Comparison of ENCODE assay signal across 24 cellular contexts in genomic region chr3:129207347-129207947, GRCh38. TPM values are rescaled to one million over a fixed set of nuclear protein-coding genes. Genes with fewer than 3 reads are reported as not detected.
DNase-seq lines count a peak whose midpoint lies in the region; ATAC-seq, FAIRE-seq and TF ChIP-seq lines count a peak whose summit lies in the region.
"Had no signal": no experiment of that assay in that cellular context is flagged by ENCODE, and none has a peak within 500 bp of the region (broad histone marks: within the 10 kb centered on the region; RNA-seq: fewer than 3 reads in every experiment).

No MANE protein-coding gene starts in this region.

- H3K27ac ChIP-seq in K562 (ENCODE audit: extremely low read depth, low read depth, low read length) (peak overlapping the region; percentile 30; the same call in 1 of the 3 replicates), right lobe of liver (peak overlapping the region in 2 of 3 donors; percentile 58 to 72), subcutaneous abdominal adipose tissue (ENCODE audit: low read depth, low read length) (peak overlapping the region; percentile 63)
- H3K27ac ChIP-seq: cardiac muscle cell, epithelial cell of prostate, left ventricle myocardium inferior had no signal

- H3K79me2 ChIP-seq in K562 (ENCODE audit: control insufficient read depth, insufficient read depth, low read length) = no peaks in the 10 kb centered on the region

- peaks cover 4 to 9% of the 10 kb centered on the region in 2 experiments; a peak in 4 of 5 replicates for H3K4me1 ChIP-seq in K562 (replicated peaks in 1 of 2; ENCODE audit: control insufficient read depth in 2 of 2, insufficient read depth in 2 of 2, low read length in 2 of 2)
- peaks cover 0 to 42% (median 20%) of the 10 kb centered on the region in 4 donors for H3K4me1 ChIP-seq in right lobe of liver
- peaks cover 2 to 17% (median 14%) of the 10 kb centered on the region in 5 donors for H3K4me1 ChIP-seq in subcutaneous abdominal adipose tissue (ENCODE audit: control insufficient read depth in 5 of 5, insufficient read depth in 5 of 5, low read length in 5 of 5)

- CTCF ChIA-PET in K562 (lab: Yijun Ruan, JAX; ENCODE audit: low intra/inter-chr PET ratio) = no interaction called here
- CTCF ChIA-PET in activated CD4-positive, alpha-beta T cell treated with anti-CD3 and anti-CD28 coated beads, Interleukin-2, amount 10 ng/mL, durations not matched to agents 7 days and 5 days (lab: Charles Lee) = interaction anchor here (0.6 to 1.3 kb wide), 4 partner anchors 11 to 50 kb away, joined by 3 to 7 read pairs (median 3); no protein-coding TSS in a partner anchor

- H3K36me3 Mint-ChIP-seq in activated CD4-positive, alpha-beta T cell treated with anti-CD3 and anti-CD28 coated beads, Interleukin-2, amount 10 ng/mL, durations not matched to agents 7 days and 5 days (ENCODE audit: low read depth) = no peaks in the 10 kb centered on the region
- H3K36me3 Mint-ChIP-seq: CD8-positive, alpha-beta T cell had no signal

- no peaks in the 10 kb centered on the region for H4K20me1 ChIP-seq in K562 (replicated peaks; ENCODE audit: control insufficient read depth, insufficient read depth, low read length)

- BruUV-seq in K562 (replicated peaks; lab: Mats Ljungman, UMichigan) = no TSS peak

- H3K4me3 ChIP-seq in K562 (no peak overlapping the region), right lobe of liver (no peak overlapping the region), subcutaneous abdominal adipose tissue (ENCODE audit: low read depth in 1 of 5, low read length in 5 of 5) (no peak overlapping the region)
- H3K4me3 ChIP-seq: cardiac muscle cell, left ventricle myocardium inferior had no signal

- TF ChIP-seq EP300 in K562 (IDR thresholded peaks at IDR 0.05; ENCODE audit: low read length) = no peak

- in situ Hi-C loops in G401 (cut with HindIII; ENCODE audit: low sequenced_read_pairs) = no loop called here
- in situ Hi-C loops in K562 (cut with MboI) = no loop called here

- no peaks in the 10 kb centered on the region for H3K4me1 Mint-ChIP-seq in activated CD4-positive, alpha-beta T cell treated with anti-CD3 and anti-CD28 coated beads, Interleukin-2, amount 10 ng/mL, durations not matched to agents 7 days and 5 days

- intact Hi-C loops in K562 (cut with micrococcal nuclease) = no loop called here
- intact Hi-C loops in right lobe of liver (cut with DNase I) = no loop called here

- H3K27me3 ChIP-seq in K562 (ENCODE audit: control insufficient read depth in 2 of 2, insufficient read depth in 2 of 2, low read length in 2 of 2) (no peaks in the 10 kb centered on the region), right lobe of liver (no peaks in the 10 kb centered on the region), subcutaneous abdominal adipose tissue (ENCODE audit: control insufficient read depth in 5 of 5, insufficient read depth in 4 of 5, low read length in 5 of 5) (no peaks in the 10 kb centered on the region)
- H3K27me3 ChIP-seq: cardiac muscle cell had no signal

- H3K9me3 ChIP-seq in K562 (replicated peaks; ENCODE audit: control insufficient read depth, insufficient read depth, low read depth, low read length) = no peaks in the 10 kb centered on the region
- no peaks in the 10 kb centered on the region for H3K9me3 ChIP-seq in right lobe of liver
- H3K9me3 ChIP-seq in subcutaneous abdominal adipose tissue (ENCODE audit: control insufficient read depth in 5 of 5, low read length in 5 of 5) = no peaks in the 10 kb centered on the region
- H3K9me3 ChIP-seq: left ventricle myocardium inferior had no signal

- FAIRE-seq in K562 (lab: Jason Lieb, UNC) = peak; percentile 52
- FAIRE-seq: TTC549, urothelium cell line had no signal

- H3K9me1 ChIP-seq in K562 (ENCODE audit: control insufficient read depth, insufficient read depth, low read length) = no peaks in the 10 kb centered on the region

- H3K36me3 ChIP-seq in K562 (ENCODE audit: control insufficient read depth, insufficient read depth, low read length) (no peaks in the 10 kb centered on the region), right lobe of liver (no peaks in the 10 kb centered on the region), subcutaneous abdominal adipose tissue (ENCODE audit: control insufficient read depth in 5 of 5, insufficient read depth in 5 of 5, low read length in 5 of 5) (no peaks in the 10 kb centered on the region)
- H3K36me3 ChIP-seq: cardiac muscle cell, left ventricle myocardium inferior had no signal

- H3K27ac Mint-ChIP-seq in activated CD4-positive, alpha-beta T cell treated with anti-CD3 and anti-CD28 coated beads, Interleukin-2, amount 10 ng/mL, durations not matched to agents 7 days and 5 days = no peak overlapping the region
- H3K27ac Mint-ChIP-seq: CD8-positive, alpha-beta T cell had no signal

- TF ChIP-seq POLR2A in K562 (conservative IDR thresholded peaks at IDR 0.05) (no peak), right lobe of liver (IDR thresholded peaks at IDR 0.05) (no peak)

- no peaks in the 10 kb centered on the region for H3K9me3 Mint-ChIP-seq in activated CD4-positive, alpha-beta T cell treated with anti-CD3 and anti-CD28 coated beads, Interleukin-2, amount 10 ng/mL, durations not matched to agents 7 days and 5 days
- H3K9me3 Mint-ChIP-seq: CD8-positive, alpha-beta T cell had no signal

- DNase-seq in G401 (ENCODE audit: low spot score) (peak; percentile 12), K562 (ENCODE audit: extremely low read depth in 1 of 4, low spot score in 3 of 4) (no peak), right lobe of liver (peak in 1 of 3 donors; percentile 49), GM20000 (ENCODE audit: low spot score) (no peak), HUDEP-2 (lab: John Stamatoyannopoulos, UW; ENCODE audit: unreplicated experiment in 76 of 76) (no peak)
- no peak for DNase-seq in activated CD4-positive, alpha-beta T cell treated with anti-CD3 and anti-CD28 coated beads, Interleukin-2, amount 10 ng/mL, durations not matched to agents 7 days and 5 days
- DNase-seq: activated CD4-positive, alpha-beta T cell treated with anti-CD3 and anti-CD28 coated beads, Interleukin-2, amount 50 U/mL, for 1 hour; activated CD8-positive, alpha-beta memory T cell treated with anti-CD3 and anti-CD28 coated beads, Interleukin-2, amount 50 U/mL, for 48 hours; activated effector memory CD4-positive, alpha-beta T cell treated with anti-CD3 and anti-CD28 coated beads, Interleukin-2, amount 50 U/mL, for 16 hours; amniotic stem cell; CD8-positive, alpha-beta T cell; DMS79; left ventricle myocardium inferior; NCI-H1048; NCI-H2081; stimulated activated CD4-positive, alpha-beta T cell treated with anti-CD3 and anti-CD28 coated beads, Interleukin-2, amount 100 ng/mL, for 24 hours; stimulated activated naive CD4-positive, alpha-beta T cell treated with Interleukin-2 at 50 U/mL for 16 hours had no signal

- H3K27me3 Mint-ChIP-seq in activated CD4-positive, alpha-beta T cell treated with anti-CD3 and anti-CD28 coated beads, Interleukin-2, amount 10 ng/mL, durations not matched to agents 7 days and 5 days = peaks cover 5% of the 10 kb centered on the region

- peak overlapping the region; percentile 1; the same call in 1 of the 2 replicates for H3K4me2 ChIP-seq in K562 (ENCODE audit: insufficient read depth, low read length)

- POLR2A ChIA-PET in K562 (lab: Yijun Ruan, JAX) = interaction anchor here (0.9 to 1.2 kb wide), 3 partner anchors 11 to 21 kb away, joined by 3 to 5 read pairs (median 3); no protein-coding TSS in a partner anchor
- POLR2A ChIA-PET in activated CD4-positive, alpha-beta T cell treated with anti-CD3 and anti-CD28 coated beads, Interleukin-2, amount 10 ng/mL, durations not matched to agents 7 days and 5 days (lab: Charles Lee) = no interaction called here

- WGBS in K562 (ENCODE audit: insufficient coverage, low coverage, missing lambda C conversion rate) = 15% methylated on average over 5 of the region's 5 CpGs
- WGBS in right lobe of liver (ENCODE audit: insufficient coverage, low coverage, low lambda C conversion rate, missing lambda C conversion rate) = 26% methylated on average over 5 of the region's 5 CpGs

- ATAC-seq in K562 = peak; percentile 41; the same call in 1 of the 3 replicates
- ATAC-seq in right lobe of liver = peak; percentile 15 to 43 (median 20)
- no peak for ATAC-seq in GM21447 (IDR thresholded peaks at IDR 0.05; ENCODE audit: unreplicated experiment)
- ATAC-seq: CD8-positive, alpha-beta T cell; HCT116 had no signal

- TF ChIP-seq CTCF in K562 (IDR thresholded peaks at IDR 0.05 in 2 of 3, conservative IDR thresholded peaks at IDR 0.05 in 1 of 3; ENCODE audit: insufficient read depth in 2 of 3, low read depth in 1 of 3, low read length in 3 of 3) = no peak
- TF ChIP-seq CTCF in right lobe of liver (IDR thresholded peaks at IDR 0.05) = no peak
- no peak for TF ChIP-seq CTCF in GM20000 (IDR thresholded peaks at IDR 0.05; ENCODE audit: extremely low read depth, missing control alignments)

- H2AFZ ChIP-seq in K562 (ENCODE audit: low read depth, low read length) = peak overlapping the region; percentile 65

- H3K4me3 Mint-ChIP-seq in activated CD4-positive, alpha-beta T cell treated with anti-CD3 and anti-CD28 coated beads, Interleukin-2, amount 10 ng/mL, durations not matched to agents 7 days and 5 days = no peak overlapping the region
- H3K4me3 Mint-ChIP-seq: CD8-positive, alpha-beta T cell had no signal

- TF ChIP-seq RAD21 in K562 (CRISPR knock-in tag; conservative IDR thresholded peaks at IDR 0.05 in 1 of 2, IDR thresholded peaks at IDR 0.05 in 1 of 2) = no peak

- H3K9ac ChIP-seq in K562 (ENCODE audit: insufficient read depth in 1 of 2, low read depth in 2 of 2, low read length in 2 of 2) (peak overlapping the region in 1 of 2 experiments; percentile 55; a peak in 1 of 4 replicates), subcutaneous abdominal adipose tissue (ENCODE audit: low read length in 5 of 5) (peak overlapping the region in 1 of 5 donors; percentile 3)

RNA-seq across cellular contexts. Expression of gene CNBP, which starts 23.8 kb away (rescaled TPM):
- 379 and 384 TPM in 2 replicates for total RNA-seq in G401 (2014; rRNA removed; shearing (Covaris generic))
- 92.9 and 163 TPM in 2 replicates for total RNA-seq in K562 (2011; cell fraction: chromatin; rRNA removed; ENCODE audit: low replicate concordance)
- total RNA-seq in K562 (2011; cell fraction: nucleolus; rRNA removed) = 61.9 and 72.2 TPM in 2 replicates
- total RNA-seq in K562 (2011; cell fraction: nucleoplasm; rRNA removed) = 89.3 and 110 TPM in 2 replicates
- total RNA-seq in K562 (2014; rRNA removed) (283 and 284 TPM in 2 replicates), K562 (2014; rRNA removed; fragmentation: Illumina TruSeq; extraction: Trizol) (338 and 375 TPM in 2 replicates), K562 (2015; rRNA removed; fragmentation: Illumina TruSeq; extraction: Trizol) (321 and 348 TPM in 2 replicates), K562 (2021) (331 and 354 TPM in 2 replicates), right lobe of liver (100 to 1,000 TPM; 164 to 222 (median 215) TPM)
- polyA plus RNA-seq in K562 (2011; rRNA removed) (387 and 478 TPM in 2 replicates), K562 (2014; fragmentation: Illumina TruSeq; extraction: Trizol) (390 and 412 TPM in 2 replicates), K562 (2014; fragmentation: Nextera tagmentation; extraction: Ambion mirVana) (100 to 1,000 TPM; 708 to 717 TPM), K562 (2014; rRNA removed) (404 and 421 TPM in 2 replicates)
- 251 and 375 TPM in 2 replicates for polyA plus RNA-seq in K562 (2011; cell fraction: cytosol; rRNA removed)
- polyA plus RNA-seq in K562 (2011; cell fraction: nucleus; rRNA removed) = 114 and 190 TPM in 2 replicates
- polyA plus RNA-seq in K562 (2012) = 291 and 314 TPM in 2 replicates
- 394 and 432 TPM in 2 replicates for polyA minus RNA-seq in K562 (2011; rRNA and poly(A)+ RNA removed)
- 139 and 145 TPM in 2 replicates for polyA minus RNA-seq in K562 (2011; cell fraction: cytosol; rRNA and poly(A)+ RNA removed)
- 33.1 and 62.2 TPM in 2 replicates for polyA minus RNA-seq in K562 (2011; cell fraction: nucleus; rRNA and poly(A)+ RNA removed)
- 100 to 1,000 TPM; 263 to 270 TPM for total RNA-seq in activated CD4-positive, alpha-beta T cell treated with anti-CD3 and anti-CD28 coated beads, Interleukin-2, amount 10 ng/mL, durations not matched to agents 7 days and 5 days

RNA-seq across cellular contexts. Expression of gene COPG1, which starts 42.0 kb away (rescaled TPM):
- total RNA-seq in G401 (2014; rRNA removed; shearing (Covaris generic)) = 36.4 and 68.0 TPM in 2 replicates
- 181 and 256 TPM in 2 replicates for total RNA-seq in K562 (2011; cell fraction: chromatin; rRNA removed; ENCODE audit: low replicate concordance)
- 148 and 149 TPM in 2 replicates for total RNA-seq in K562 (2011; cell fraction: nucleolus; rRNA removed)
- 109 and 139 TPM in 2 replicates for total RNA-seq in K562 (2011; cell fraction: nucleoplasm; rRNA removed)
- 88.0 and 96.4 TPM in 2 replicates for total RNA-seq in K562 (2014; rRNA removed)
- 73.9 and 74.6 TPM in 2 replicates for total RNA-seq in K562 (2014; rRNA removed; fragmentation: Illumina TruSeq; extraction: Trizol)
- total RNA-seq in K562 (2015; rRNA removed; fragmentation: Illumina TruSeq; extraction: Trizol) = 62.0 and 65.1 TPM in 2 replicates
- total RNA-seq in K562 (2021) = 85.4 and 94.8 TPM in 2 replicates
- polyA plus RNA-seq in K562 (2011; rRNA removed) = 40.3 and 73.4 TPM in 2 replicates
- 47.0 and 48.0 TPM in 2 replicates for polyA plus RNA-seq in K562 (2011; cell fraction: cytosol; rRNA removed)
- polyA plus RNA-seq in K562 (2011; cell fraction: nucleus; rRNA removed) = 111 and 116 TPM in 2 replicates
- 82.5 and 120 TPM in 2 replicates for polyA plus RNA-seq in K562 (2012)
- polyA plus RNA-seq in K562 (2014; fragmentation: Illumina TruSeq; extraction: Trizol) = 56.8 and 62.4 TPM in 2 replicates
- 100 to 1,000 TPM in 1 of 2 experiments, 10 to 100 TPM in 1; 40.6 to 105 TPM for polyA plus RNA-seq in K562 (2014; fragmentation: Nextera tagmentation; extraction: Ambion mirVana)
- 37.1 and 47.9 TPM in 2 replicates for polyA plus RNA-seq in K562 (2014; rRNA removed)
- 115 and 157 TPM in 2 replicates for polyA minus RNA-seq in K562 (2011; rRNA and poly(A)+ RNA removed)
- 70.3 and 92.6 TPM in 2 replicates for polyA minus RNA-seq in K562 (2011; cell fraction: cytosol; rRNA and poly(A)+ RNA removed)
- 59.0 and 102 TPM in 2 replicates for polyA minus RNA-seq in K562 (2011; cell fraction: nucleus; rRNA and poly(A)+ RNA removed)
- total RNA-seq in right lobe of liver = 100 to 1,000 TPM in 5 of 6 experiments, 10 to 100 TPM in 1; 75.9 to 140 (median 119) TPM
- total RNA-seq in activated CD4-positive, alpha-beta T cell treated with anti-CD3 and anti-CD28 coated beads, Interleukin-2, amount 10 ng/mL, durations not matched to agents 7 days and 5 days = 100 to 1,000 TPM; 110 to 136 TPM

RNA-seq across cellular contexts. Expression of gene ISY1, which starts 46.6 kb away (rescaled TPM):
- 30.3 and 64.2 TPM in 2 replicates for total RNA-seq in G401 (2014; rRNA removed; shearing (Covaris generic))
- 6.4 and 9.0 TPM in 2 replicates for total RNA-seq in K562 (2011; cell fraction: chromatin; rRNA removed; ENCODE audit: low replicate concordance)
- 3.6 and 4.8 TPM in 2 replicates for total RNA-seq in K562 (2011; cell fraction: nucleolus; rRNA removed)
- 5.1 and 7.9 TPM in 2 replicates for total RNA-seq in K562 (2011; cell fraction: nucleoplasm; rRNA removed)
- total RNA-seq in K562 (2014; rRNA removed) (30.1 and 31.6 TPM in 2 replicates), K562 (2014; rRNA removed; fragmentation: Illumina TruSeq; extraction: Trizol) (37.7 and 45.3 TPM in 2 replicates), K562 (2015; rRNA removed; fragmentation: Illumina TruSeq; extraction: Trizol) (32.8 and 39.0 TPM in 2 replicates), K562 (2021) (26.1 and 29.6 TPM in 2 replicates), right lobe of liver (10 to 100 TPM in 2 of 6 experiments, 1 to 10 TPM in 4; 2.8 to 10.8 (median 8.9) TPM)
- polyA plus RNA-seq in K562 (2011; rRNA removed) (27.8 and 32.9 TPM in 2 replicates), K562 (2014; fragmentation: Illumina TruSeq; extraction: Trizol) (22.4 and 27.0 TPM in 2 replicates), K562 (2014; fragmentation: Nextera tagmentation; extraction: Ambion mirVana) (10 to 100 TPM; 41.9 to 50.0 TPM), K562 (2014; rRNA removed) (23.4 and 23.5 TPM in 2 replicates)
- 42.7 and 44.7 TPM in 2 replicates for polyA plus RNA-seq in K562 (2011; cell fraction: cytosol; rRNA removed)
- polyA plus RNA-seq in K562 (2011; cell fraction: nucleus; rRNA removed) = 5.8 and 6.4 TPM in 2 replicates
- polyA plus RNA-seq in K562 (2012) = 27.8 and 32.1 TPM in 2 replicates
- polyA minus RNA-seq in K562 (2011; rRNA and poly(A)+ RNA removed) = 18.0 and 19.9 TPM in 2 replicates
- polyA minus RNA-seq in K562 (2011; cell fraction: cytosol; rRNA and poly(A)+ RNA removed) = 12.8 and 16.4 TPM in 2 replicates
- polyA minus RNA-seq in K562 (2011; cell fraction: nucleus; rRNA and poly(A)+ RNA removed) = 5.4 and 6.1 TPM in 2 replicates
- total RNA-seq in activated CD4-positive, alpha-beta T cell treated with anti-CD3 and anti-CD28 coated beads, Interleukin-2, amount 10 ng/mL, durations not matched to agents 7 days and 5 days = 10 to 100 TPM; 56.9 to 60.9 TPM
